Comparison of ENCODE assay signal across 16 cellular contexts in genomic region chrX:65582450-65583082, GRCh38. TPM values are rescaled to one million over a fixed set of nuclear protein-coding genes. Genes with fewer than 3 reads are reported as not detected.
DNase-seq lines count a peak whose midpoint lies in the region; ATAC-seq and TF ChIP-seq lines count a peak whose summit lies in the region.
"Had no signal": no experiment of that assay in that cellular context is flagged by ENCODE, and none has a peak within 500 bp of the region (broad histone marks: within the 10 kb centered on the region; RNA-seq: fewer than 3 reads in every experiment).

No MANE protein-coding gene starts in this region.

- H3K9me3 ChIP-seq in OCI-LY3 (ENCODE audit: insufficient read depth, low read length): no peaks in the 10 kb centered on the region
- H3K9me3 ChIP-seq: adrenal gland, Peyer's patch, testis had no signal

- no peak overlapping the region for H3K27ac ChIP-seq in OCI-LY3 (ENCODE audit: low read length)
- H3K27ac ChIP-seq: adrenal gland, cardiac muscle cell, Peyer's patch, testis had no signal

- H3K79me2 ChIP-seq in OCI-LY3 (ENCODE audit: low read length): no peaks in the 10 kb centered on the region

- H3K4me3 ChIP-seq in OCI-LY3 (ENCODE audit: low read length) (peak overlapping the region; percentile 18; the same call in 1 of the 2 replicates), H7 (ENCODE audit: insufficient read depth, low read depth, low read length) (no peak overlapping the region)
- H3K4me3 ChIP-seq: adrenal gland, cardiac muscle cell, Peyer's patch, testis had no signal

- H3K9ac ChIP-seq in OCI-LY3 (ENCODE audit: low read length): no peak overlapping the region

- peaks cover 11% of the 10 kb centered on the region for H3K4me1 Mint-ChIP-seq in activated T-cell treated with anti-CD3 and anti-CD28 coated beads, Interleukin-2, amount 50 U/mL, for 72 hours (ENCODE audit: low read depth)
- H3K4me1 Mint-ChIP-seq in stimulated activated memory B cell treated with anti-CD40 and anti-IgM and Interleukin-4, amounts not matched to agents 10 μg/mL and 1 μg/mL and 100 μg/mL, for 72 hours: peaks cover 23% of the 10 kb centered on the region

- no peak overlapping the region for H3K27ac Mint-ChIP-seq in activated T-cell treated with anti-CD3 and anti-CD28 coated beads, Interleukin-2, amount 50 U/mL, for 72 hours
- peak overlapping the region; percentile 65 for H3K27ac Mint-ChIP-seq in stimulated activated memory B cell treated with anti-CD40 and anti-IgM and Interleukin-4, amounts not matched to agents 10 μg/mL and 1 μg/mL and 100 μg/mL, for 72 hours
- H3K27ac Mint-ChIP-seq: dendritic cell treated with granulocyte-macrophage colony-stimulating factor and Interleukin-4, amounts not matched to agents 40 ng/mL and 50 ng/mL, for 4 days had no signal

- H2AFZ ChIP-seq in OCI-LY3 (ENCODE audit: low read depth, low read length): no peak overlapping the region

- peak; percentile 48 to 57 for ATAC-seq in activated T-cell treated with anti-CD3 and anti-CD28 coated beads, Interleukin-2, amount 50 U/mL, for 72 hours (replicated peaks in 1 of 2)
- no peak for ATAC-seq in stimulated activated memory B cell treated with anti-CD40 and anti-IgM and Interleukin-4, amounts not matched to agents 10 μg/mL and 1 μg/mL and 100 μg/mL, for 72 hours
- ATAC-seq in GM18498 (IDR thresholded peaks at IDR 0.05; ENCODE audit: unreplicated experiment): no peak

- no peaks in the 10 kb centered on the region for H3K9me3 Mint-ChIP-seq in activated T-cell treated with anti-CD3 and anti-CD28 coated beads, Interleukin-2, amount 50 U/mL, for 72 hours
- no peaks in the 10 kb centered on the region for H3K9me3 Mint-ChIP-seq in stimulated activated memory B cell treated with anti-CD40 and anti-IgM and Interleukin-4, amounts not matched to agents 10 μg/mL and 1 μg/mL and 100 μg/mL, for 72 hours
- H3K9me3 Mint-ChIP-seq: dendritic cell treated with granulocyte-macrophage colony-stimulating factor and Interleukin-4, amounts not matched to agents 40 ng/mL and 50 ng/mL, for 4 days had no signal

- peaks cover 5% of the 10 kb centered on the region for H4K20me1 ChIP-seq in OCI-LY3 (ENCODE audit: insufficient read depth, low read length)

- peak in 1 of 2 donors; percentile 13 for DNase-seq in activated T-cell treated with anti-CD3 and anti-CD28 coated beads, Interleukin-2, amount 50 U/mL, for 72 hours
- DNase-seq in activated T-cell treated with anti-CD3 and anti-CD28 coated beads, Interleukin-2, amount 50 U/mL, for 1 hour: no peak
- DNase-seq in islet precursor cell (peak; percentile 55), H7 (no peak)
- DNase-seq in activated CD4-positive, alpha-beta T cell treated with anti-CD3 and anti-CD28 coated beads, Interleukin-2, amount 50 U/mL, for 1 hour: no peak
- DNase-seq: NCI-H1417 treated with DMSO at 0.1 percent for 48 hours, occipital lobe had no signal

- H3K4me3 Mint-ChIP-seq in activated T-cell treated with anti-CD3 and anti-CD28 coated beads, Interleukin-2, amount 50 U/mL, for 72 hours: no peak overlapping the region
- H3K4me3 Mint-ChIP-seq in stimulated activated memory B cell treated with anti-CD40 and anti-IgM and Interleukin-4, amounts not matched to agents 10 μg/mL and 1 μg/mL and 100 μg/mL, for 72 hours: no peak overlapping the region
- H3K4me3 Mint-ChIP-seq: CD4-positive, CD25-positive, alpha-beta regulatory T cell; dendritic cell treated with granulocyte-macrophage colony-stimulating factor and Interleukin-4, amounts not matched to agents 40 ng/mL and 50 ng/mL, for 4 days had no signal

- H3K27me3 Mint-ChIP-seq in activated T-cell treated with anti-CD3 and anti-CD28 coated beads, Interleukin-2, amount 50 U/mL, for 72 hours (ENCODE audit: low read depth): peaks cover 31% of the 10 kb centered on the region
- H3K27me3 Mint-ChIP-seq in stimulated activated memory B cell treated with anti-CD40 and anti-IgM and Interleukin-4, amounts not matched to agents 10 μg/mL and 1 μg/mL and 100 μg/mL, for 72 hours: no peaks in the 10 kb centered on the region
- H3K27me3 Mint-ChIP-seq: CD4-positive, CD25-positive, alpha-beta regulatory T cell had no signal

- no peaks in the 10 kb centered on the region for H3K36me3 ChIP-seq in OCI-LY3 (replicated peaks; ENCODE audit: low read depth, low read length)
- no peaks in the 10 kb centered on the region for H3K36me3 ChIP-seq in H7 (replicated peaks; ENCODE audit: control insufficient read depth, insufficient read depth, low read length)
- H3K36me3 ChIP-seq: adrenal gland, cardiac muscle cell, Peyer's patch had no signal

- no peak for TF ChIP-seq CTCF in OCI-LY3 (IDR thresholded peaks at IDR 0.05; ENCODE audit: low read depth, low read length)

- peak overlapping the region; percentile 55 for H3K4me2 ChIP-seq in OCI-LY3 (ENCODE audit: low read length)

- H3K4me1 ChIP-seq in OCI-LY3 (ENCODE audit: low read length): peaks cover 14% of the 10 kb centered on the region
- H3K4me1 ChIP-seq: adrenal gland, Peyer's patch, testis had no signal

- peaks cover 58% of the 10 kb centered on the region for H3K27me3 ChIP-seq in OCI-LY3 (ENCODE audit: low read depth, low read length)
- H3K27me3 ChIP-seq in H7 (ENCODE audit: control insufficient read depth, insufficient read depth, low read length): no peaks in the 10 kb centered on the region
- H3K27me3 ChIP-seq: cardiac muscle cell, Peyer's patch, testis had no signal

- H3K36me3 Mint-ChIP-seq in activated T-cell treated with anti-CD3 and anti-CD28 coated beads, Interleukin-2, amount 50 U/mL, for 72 hours (ENCODE audit: insufficient read depth in 2 of 2): no peaks in the 10 kb centered on the region
- no peaks in the 10 kb centered on the region for H3K36me3 Mint-ChIP-seq in stimulated activated memory B cell treated with anti-CD40 and anti-IgM and Interleukin-4, amounts not matched to agents 10 μg/mL and 1 μg/mL and 100 μg/mL, for 72 hours
- H3K36me3 Mint-ChIP-seq: CD4-positive, CD25-positive, alpha-beta regulatory T cell had no signal

RNA-seq across cellular contexts. Expression of gene LAS1L, which starts 48.0 kb away (rescaled TPM):
- total RNA-seq in activated T-cell treated with anti-CD3 and anti-CD28 coated beads, Interleukin-2, amount 50 U/mL, for 72 hours: 10 to 100 TPM; 37.9 to 44.8 TPM
- 53.0 and 57.4 TPM in 2 replicates for total RNA-seq in H7 (2014; rRNA removed; shearing (Covaris generic))

Comparison
In these comparisons a context has a peak if more than half of its experiments do, and no peak if none do; other contexts are left out.
1. ATAC-seq: peak in activated T-cell treated with anti-CD3 and anti-CD28 coated beads, Interleukin-2, amount 50 U/mL, for 72 hours (2 of 2); none in stimulated activated memory B cell treated with anti-CD40 and anti-IgM and Interleukin-4, amounts not matched to agents 10 μg/mL and 1 μg/mL and 100 μg/mL, for 72 hours (single experiment) and GM18498 (single experiment).